19 cellular contexts compared by ENCODE assay signal in the genomic region with DNA sequence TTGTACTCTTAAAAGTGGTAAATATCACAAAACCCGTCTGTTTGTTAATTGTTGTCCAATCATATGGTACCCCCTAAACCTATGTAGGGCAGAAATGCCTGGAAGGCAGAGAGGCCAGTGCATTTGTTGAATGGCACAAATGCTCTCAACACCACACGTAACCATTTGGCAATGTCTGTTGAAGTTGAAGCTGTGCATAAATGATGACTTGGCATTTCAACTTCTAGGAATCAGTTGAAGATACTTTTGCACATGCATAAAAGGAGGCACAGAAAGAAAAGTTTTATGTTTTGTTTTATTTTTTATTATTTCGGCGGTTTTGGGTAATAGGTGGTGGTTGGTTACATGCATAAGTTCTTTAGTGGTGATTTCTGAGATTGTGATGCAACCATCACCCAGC.
DNase-seq lines count a peak whose midpoint lies in the region; ATAC-seq, FAIRE-seq and TF ChIP-seq lines count a peak whose summit lies in the region.
"Had no signal": no experiment of that assay in that cellular context is flagged by ENCODE, and none has a peak within 500 bp of the region (broad histone marks: within the 10 kb centered on the region; RNA-seq: fewer than 3 reads in every experiment).

No MANE protein-coding gene starts in this region.

- no peaks in the 10 kb centered on the region for H3K36me3 ChIP-seq in K562 (ENCODE audit: control insufficient read depth, insufficient read depth, low read length)
- H3K36me3 ChIP-seq: BLaER1 treated with 17β-estradiol and CSF1 and Interleukin-3, amounts not matched to agents 10 nM and 100 nM had no signal

- TF ChIP-seq CTCF in A549 (IDR thresholded peaks at IDR 0.05) (no peak), K562 (IDR thresholded peaks at IDR 0.05 in 2 of 3, conservative IDR thresholded peaks at IDR 0.05 in 1 of 3; ENCODE audit: insufficient read depth in 2 of 3, low read depth in 1 of 3, low read length in 3 of 3) (no peak)

- in situ Hi-C loops in K562 (cut with MboI): no loop called here

- POLR2A ChIA-PET in A549 (lab: Yijun Ruan, JAX) (no interaction called here), K562 (lab: Yijun Ruan, JAX) (no interaction called here)

- H2AFZ ChIP-seq in K562 (ENCODE audit: low read depth, low read length): no peak overlapping the region

- H3K79me2 ChIP-seq in K562 (ENCODE audit: control insufficient read depth, insufficient read depth, low read length): no peaks in the 10 kb centered on the region

- H4K20me1 ChIP-seq in K562 (replicated peaks; ENCODE audit: control insufficient read depth, insufficient read depth, low read length): no peaks in the 10 kb centered on the region
- H4K20me1 ChIP-seq: BLaER1 treated with 17β-estradiol and CSF1 and Interleukin-3, amounts not matched to agents 10 nM and 100 nM had no signal

- no peak for TF ChIP-seq POLR2A in A549 (IDR thresholded peaks at IDR 0.05; ENCODE audit: low read length)
- no peak for TF ChIP-seq POLR2A in K562 (conservative IDR thresholded peaks at IDR 0.05)

- CTCF ChIA-PET in A549 (lab: Yijun Ruan, JAX) (no interaction called here), K562 (lab: Yijun Ruan, JAX; ENCODE audit: low intra/inter-chr PET ratio) (no interaction called here)

- H3K27ac ChIP-seq in A549 (no peak overlapping the region), K562 (ENCODE audit: extremely low read depth, low read depth, low read length) (no peak overlapping the region)
- H3K27ac ChIP-seq: BLaER1 treated with 17β-estradiol and CSF1 and Interleukin-3, amounts not matched to agents 10 nM and 100 nM; C4-2B had no signal

- no peak for TF ChIP-seq EP300 in A549 (IDR thresholded peaks at IDR 0.05)
- no peak for TF ChIP-seq EP300 in K562 (IDR thresholded peaks at IDR 0.05; ENCODE audit: low read length)

- H3K4me3 ChIP-seq in A549: no peak overlapping the region
- H3K4me3 ChIP-seq in K562: no peak overlapping the region
- H3K4me3 ChIP-seq: BLaER1 treated with 17β-estradiol and CSF1 and Interleukin-3, amounts not matched to agents 10 nM and 100 nM had no signal

- no peaks in the 10 kb centered on the region for H3K27me3 ChIP-seq in K562 (ENCODE audit: control insufficient read depth in 2 of 2, insufficient read depth in 2 of 2, low read length in 2 of 2)
- H3K27me3 ChIP-seq: BLaER1 treated with 17β-estradiol and CSF1 and Interleukin-3, amounts not matched to agents 10 nM and 100 nM had no signal

- H3K9ac ChIP-seq in K562 (ENCODE audit: insufficient read depth in 1 of 2, low read depth in 2 of 2, low read length in 2 of 2): no peak overlapping the region
- H3K9ac ChIP-seq: BLaER1 treated with 17β-estradiol and CSF1 and Interleukin-3, amounts not matched to agents 10 nM and 100 nM had no signal

- H3K9me3 ChIP-seq in A549 (no peaks in the 10 kb centered on the region), K562 (replicated peaks; ENCODE audit: control insufficient read depth, insufficient read depth, low read depth, low read length) (peaks cover 2% of the 10 kb centered on the region; the same call in 1 of the 2 replicates)
- H3K9me3 ChIP-seq: BLaER1 treated with 17β-estradiol and CSF1 and Interleukin-3, amounts not matched to agents 10 nM and 100 nM; Caco-2 had no signal

- intact Hi-C loops in K562 (cut with micrococcal nuclease): no loop called here

- H3K4me1 ChIP-seq in A549 (0 out of 3 replicates have a peak, but pooled peaks cover 3% of the 10 kb centered on the region), K562 (replicated peaks in 1 of 2; ENCODE audit: control insufficient read depth in 2 of 2, insufficient read depth in 2 of 2, low read length in 2 of 2) (no peaks in the 10 kb centered on the region)
- H3K4me1 ChIP-seq: BLaER1 treated with 17β-estradiol and CSF1 and Interleukin-3, amounts not matched to agents 10 nM and 100 nM; Caco-2 had no signal

- TF ChIP-seq RAD21 in A549 (conservative IDR thresholded peaks at IDR 0.05 in 1 of 2, IDR thresholded peaks at IDR 0.05 in 1 of 2) (no peak), K562 (CRISPR knock-in tag; conservative IDR thresholded peaks at IDR 0.05 in 1 of 2, IDR thresholded peaks at IDR 0.05 in 1 of 2) (no peak)

- H3K4me2 ChIP-seq in A549: no peak overlapping the region
- no peak overlapping the region for H3K4me2 ChIP-seq in K562 (ENCODE audit: insufficient read depth, low read length)
- H3K4me2 ChIP-seq: BLaER1 treated with 17β-estradiol and CSF1 and Interleukin-3, amounts not matched to agents 10 nM and 100 nM had no signal

- H3K9me1 ChIP-seq in K562 (ENCODE audit: control insufficient read depth, insufficient read depth, low read length): no peaks in the 10 kb centered on the region

- FAIRE-seq in A549 (lab: Jason Lieb, UNC) (no peak), HTR-8/SVneo (lab: Jason Lieb, UNC) (peak; percentile 73), K562 (lab: Jason Lieb, UNC) (no peak), urothelium cell line (lab: Jason Lieb, UNC) (peak; percentile 20), frontal cortex (lab: Jason Lieb, UNC) (no peak)
- FAIRE-seq: D721Med, GM12891 had no signal

- 85% methylated on average over 4 of the region's 4 CpGs for WGBS in A549 (ENCODE audit: missing lambda C conversion rate)
- 0% methylated on average over 4 of the region's 4 CpGs for WGBS in K562 (ENCODE audit: insufficient coverage, low coverage, missing lambda C conversion rate)

- DNase-seq in A549 (ENCODE audit: low read depth in 1 of 2, low spot score in 1 of 2): no peak
- DNase-seq in HTR-8/SVneo (ENCODE audit: insufficient read length, low spot score): no peak
- DNase-seq in K562 (ENCODE audit: extremely low read depth in 1 of 4, low spot score in 3 of 4): no peak
- no peak for DNase-seq in urothelium cell line (ENCODE audit: low spot score)
- DNase-seq in frontal cortex (ENCODE audit: low spot score in 2 of 2): no peak
- DNase-seq: 8988T; AML-193; Caco-2; Calu3; CD4-positive, alpha-beta T cell; CD8-positive, alpha-beta T cell; DMS79 treated with DMSO at 0.1 percent for 48 hours; GF-D8 had no signal

- BruUV-seq in K562 (replicated peaks; lab: Mats Ljungman, UMichigan): no TSS peak

- ATAC-seq in A549 (no peak), K562 (no peak), GM21447 (IDR thresholded peaks at IDR 0.05; ENCODE audit: unreplicated experiment) (no peak), GM18867 (IDR thresholded peaks at IDR 0.05; ENCODE audit: unreplicated experiment) (no peak)
- ATAC-seq: CD8-positive, alpha-beta T cell had no signal

TF ChIP-seq in A549, 52 proteins besides CTCF, POLR2A, EP300 and RAD21:
- TF ChIP-seq HMGXB4 (CRISPR knock-in tag; IDR thresholded peaks at IDR 0.05; ENCODE audit: borderline replicate concordance) (no peak), MAFK (IDR thresholded peaks at IDR 0.05; ENCODE audit: partially characterized antibody) (peak; percentile 92)
TF ChIP-seq in A549: peak in this region for 1.

TF ChIP-seq in K562, 482 proteins besides CTCF, POLR2A, EP300 and RAD21:
- TF ChIP-seq LARP7 (IDR thresholded peaks at IDR 0.05): no peak
- TF ChIP-seq NR1H2 (CRISPR knock-in tag; IDR thresholded peaks at IDR 0.05): no peak
- no peak for TF ChIP-seq ZKSCAN3 (CRISPR knock-in tag; IDR thresholded peaks at IDR 0.05)
- TF ChIP-seq BRF1 (IDR thresholded peaks at IDR 0.05; ENCODE audit: borderline replicate concordance, extremely low read depth, insufficient read length): no peak
- peak; percentile 72 for TF ChIP-seq MAFF (IDR thresholded peaks at IDR 0.05; ENCODE audit: low read length)
- TF ChIP-seq CREB3L1 (IDR thresholded peaks at IDR 0.05; ENCODE audit: borderline replicate concordance, low read depth): no peak
- TF ChIP-seq FOXK2 (conservative IDR thresholded peaks at IDR 0.05 in 1 of 2, IDR thresholded peaks at IDR 0.05 in 1 of 2; ENCODE audit: low read depth in 2 of 2): no peak
- no peak for TF ChIP-seq NFXL1 (CRISPR knock-in tag; IDR thresholded peaks at IDR 0.05)
- no peak for TF ChIP-seq GABPB1 (CRISPR knock-in tag; IDR thresholded peaks at IDR 0.05)
- no peak for TF ChIP-seq ZNF354B (CRISPR knock-in tag; IDR thresholded peaks at IDR 0.05)
- TF ChIP-seq ZNF316 (IDR thresholded peaks at IDR 0.05): peak; percentile 75
- TF ChIP-seq RFX5 (IDR thresholded peaks at IDR 0.05; ENCODE audit: low read depth, low read length): no peak
- TF ChIP-seq, protein P1, sequence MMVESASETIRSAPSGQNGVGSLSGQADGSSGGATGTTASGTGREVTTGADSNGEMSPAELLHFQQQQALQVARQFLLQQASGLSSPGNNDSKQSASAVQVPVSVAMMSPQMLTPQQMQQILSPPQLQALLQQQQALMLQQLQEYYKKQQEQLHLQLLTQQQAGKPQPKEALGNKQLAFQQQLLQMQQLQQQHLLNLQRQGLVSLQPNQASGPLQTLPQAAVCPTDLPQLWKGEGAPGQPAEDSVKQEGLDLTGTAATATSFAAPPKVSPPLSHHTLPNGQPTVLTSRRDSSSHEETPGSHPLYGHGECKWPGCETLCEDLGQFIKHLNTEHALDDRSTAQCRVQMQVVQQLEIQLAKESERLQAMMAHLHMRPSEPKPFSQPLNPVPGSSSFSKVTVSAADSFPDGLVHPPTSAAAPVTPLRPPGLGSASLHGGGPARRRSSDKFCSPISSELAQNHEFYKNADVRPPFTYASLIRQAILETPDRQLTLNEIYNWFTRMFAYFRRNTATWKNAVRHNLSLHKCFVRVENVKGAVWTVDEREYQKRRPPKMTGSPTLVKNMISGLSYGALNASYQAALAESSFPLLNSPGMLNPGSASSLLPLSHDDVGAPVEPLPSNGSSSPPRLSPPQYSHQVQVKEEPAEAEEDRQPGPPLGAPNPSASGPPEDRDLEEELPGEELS (CRISPR knock-in tag; IDR thresholded peaks at IDR 0.05; ENCODE audit: borderline replicate concordance): no peak
- TF ChIP-seq C11orf30 (IDR thresholded peaks at IDR 0.05; ENCODE audit: low read depth): peak; percentile 51; the same call in 1 of the 2 replicates
- TF ChIP-seq MAFG (tag; conservative IDR thresholded peaks at IDR 0.05): peak; percentile 69
- no peak for TF ChIP-seq KLF6 (CRISPR knock-in tag; IDR thresholded peaks at IDR 0.05; ENCODE audit: borderline replicate concordance)
- peak; percentile 71 for TF ChIP-seq MAFK (IDR thresholded peaks at IDR 0.05; ENCODE audit: low read length)

Comparison
In these comparisons a context has a peak if more than half of its experiments do, and no peak if none do; other contexts are left out.
1. Of the 35 proteins assayed by ChIP-seq in both K562 and A549: peak only in K562: none; only in A549: none; in both: MAFK; in neither: 34.